Comparison of ENCODE assay signal across 3 cellular contexts in the genomic region with DNA sequence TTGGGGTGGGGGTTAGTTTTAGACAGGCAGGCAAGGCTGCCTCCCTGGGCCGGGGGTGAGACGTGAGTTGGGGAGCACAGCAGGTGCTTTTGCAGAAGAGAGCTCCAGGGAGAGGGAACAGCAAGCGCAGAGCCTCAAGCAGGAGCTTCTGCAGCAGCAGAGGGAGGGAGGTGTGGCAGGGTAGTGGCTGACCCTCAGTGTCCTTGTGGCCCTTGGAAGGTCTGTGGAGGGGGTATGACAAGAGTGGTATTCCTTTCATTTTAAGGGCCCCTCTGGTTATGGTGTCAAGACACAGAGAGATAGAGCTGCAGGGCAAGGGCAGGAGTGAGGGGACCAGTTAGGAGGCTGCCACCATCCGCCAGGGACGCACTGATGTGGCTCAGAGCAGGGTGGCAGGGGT.
"Had no signal": no experiment of that assay in that cellular context is flagged by ENCODE, and none has a peak within 500 bp of the region (broad histone marks: within the 10 kb centered on the region; RNA-seq: fewer than 3 reads in every experiment).

No MANE protein-coding gene starts in this region.

- DNase-seq: GDM1, GF-D8 had no signal

- ATAC-seq: GM12878 had no signal

- H3K4me3 ChIP-seq: GM12878 had no signal
